1 cellular context compared by ENCODE assay signal in the genomic region with DNA sequence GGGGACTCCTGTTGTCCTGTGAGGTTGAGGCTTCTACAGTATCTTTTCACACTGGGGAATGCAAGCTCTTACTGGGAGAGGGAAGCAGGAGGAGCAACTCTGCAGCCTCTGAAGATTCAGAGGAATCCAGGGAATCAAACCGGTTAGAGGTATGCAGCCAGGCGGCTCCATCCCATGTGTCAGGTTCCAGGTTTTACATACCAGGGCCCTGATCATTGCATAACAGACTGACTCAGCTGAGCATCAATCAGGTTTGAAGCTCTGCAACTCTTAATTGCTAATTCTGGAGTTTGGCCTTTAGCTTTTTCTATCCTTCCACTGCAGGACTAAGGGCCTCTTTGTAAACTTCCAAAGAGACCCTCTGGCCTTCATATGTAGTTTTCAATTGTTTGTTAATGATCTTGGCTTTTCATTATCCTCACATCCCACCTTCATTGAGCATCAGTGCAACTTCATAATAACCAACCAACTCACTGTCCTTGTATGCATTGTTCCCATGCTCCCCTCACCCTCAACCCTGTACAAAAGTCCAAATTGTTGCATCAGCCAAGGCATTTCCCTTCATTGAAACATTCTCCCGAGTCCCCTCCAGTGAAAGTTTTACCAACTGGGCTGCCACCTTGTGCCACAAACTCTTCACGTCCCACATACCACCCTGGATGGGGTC.
TF ChIP-seq lines count a peak whose summit lies in the region.

No MANE protein-coding gene starts in this region.

TF ChIP-seq in GM23338, 12 proteins besides CTCF, POLR2A, EP300 and RAD21:
- TF ChIP-seq, protein P1, sequence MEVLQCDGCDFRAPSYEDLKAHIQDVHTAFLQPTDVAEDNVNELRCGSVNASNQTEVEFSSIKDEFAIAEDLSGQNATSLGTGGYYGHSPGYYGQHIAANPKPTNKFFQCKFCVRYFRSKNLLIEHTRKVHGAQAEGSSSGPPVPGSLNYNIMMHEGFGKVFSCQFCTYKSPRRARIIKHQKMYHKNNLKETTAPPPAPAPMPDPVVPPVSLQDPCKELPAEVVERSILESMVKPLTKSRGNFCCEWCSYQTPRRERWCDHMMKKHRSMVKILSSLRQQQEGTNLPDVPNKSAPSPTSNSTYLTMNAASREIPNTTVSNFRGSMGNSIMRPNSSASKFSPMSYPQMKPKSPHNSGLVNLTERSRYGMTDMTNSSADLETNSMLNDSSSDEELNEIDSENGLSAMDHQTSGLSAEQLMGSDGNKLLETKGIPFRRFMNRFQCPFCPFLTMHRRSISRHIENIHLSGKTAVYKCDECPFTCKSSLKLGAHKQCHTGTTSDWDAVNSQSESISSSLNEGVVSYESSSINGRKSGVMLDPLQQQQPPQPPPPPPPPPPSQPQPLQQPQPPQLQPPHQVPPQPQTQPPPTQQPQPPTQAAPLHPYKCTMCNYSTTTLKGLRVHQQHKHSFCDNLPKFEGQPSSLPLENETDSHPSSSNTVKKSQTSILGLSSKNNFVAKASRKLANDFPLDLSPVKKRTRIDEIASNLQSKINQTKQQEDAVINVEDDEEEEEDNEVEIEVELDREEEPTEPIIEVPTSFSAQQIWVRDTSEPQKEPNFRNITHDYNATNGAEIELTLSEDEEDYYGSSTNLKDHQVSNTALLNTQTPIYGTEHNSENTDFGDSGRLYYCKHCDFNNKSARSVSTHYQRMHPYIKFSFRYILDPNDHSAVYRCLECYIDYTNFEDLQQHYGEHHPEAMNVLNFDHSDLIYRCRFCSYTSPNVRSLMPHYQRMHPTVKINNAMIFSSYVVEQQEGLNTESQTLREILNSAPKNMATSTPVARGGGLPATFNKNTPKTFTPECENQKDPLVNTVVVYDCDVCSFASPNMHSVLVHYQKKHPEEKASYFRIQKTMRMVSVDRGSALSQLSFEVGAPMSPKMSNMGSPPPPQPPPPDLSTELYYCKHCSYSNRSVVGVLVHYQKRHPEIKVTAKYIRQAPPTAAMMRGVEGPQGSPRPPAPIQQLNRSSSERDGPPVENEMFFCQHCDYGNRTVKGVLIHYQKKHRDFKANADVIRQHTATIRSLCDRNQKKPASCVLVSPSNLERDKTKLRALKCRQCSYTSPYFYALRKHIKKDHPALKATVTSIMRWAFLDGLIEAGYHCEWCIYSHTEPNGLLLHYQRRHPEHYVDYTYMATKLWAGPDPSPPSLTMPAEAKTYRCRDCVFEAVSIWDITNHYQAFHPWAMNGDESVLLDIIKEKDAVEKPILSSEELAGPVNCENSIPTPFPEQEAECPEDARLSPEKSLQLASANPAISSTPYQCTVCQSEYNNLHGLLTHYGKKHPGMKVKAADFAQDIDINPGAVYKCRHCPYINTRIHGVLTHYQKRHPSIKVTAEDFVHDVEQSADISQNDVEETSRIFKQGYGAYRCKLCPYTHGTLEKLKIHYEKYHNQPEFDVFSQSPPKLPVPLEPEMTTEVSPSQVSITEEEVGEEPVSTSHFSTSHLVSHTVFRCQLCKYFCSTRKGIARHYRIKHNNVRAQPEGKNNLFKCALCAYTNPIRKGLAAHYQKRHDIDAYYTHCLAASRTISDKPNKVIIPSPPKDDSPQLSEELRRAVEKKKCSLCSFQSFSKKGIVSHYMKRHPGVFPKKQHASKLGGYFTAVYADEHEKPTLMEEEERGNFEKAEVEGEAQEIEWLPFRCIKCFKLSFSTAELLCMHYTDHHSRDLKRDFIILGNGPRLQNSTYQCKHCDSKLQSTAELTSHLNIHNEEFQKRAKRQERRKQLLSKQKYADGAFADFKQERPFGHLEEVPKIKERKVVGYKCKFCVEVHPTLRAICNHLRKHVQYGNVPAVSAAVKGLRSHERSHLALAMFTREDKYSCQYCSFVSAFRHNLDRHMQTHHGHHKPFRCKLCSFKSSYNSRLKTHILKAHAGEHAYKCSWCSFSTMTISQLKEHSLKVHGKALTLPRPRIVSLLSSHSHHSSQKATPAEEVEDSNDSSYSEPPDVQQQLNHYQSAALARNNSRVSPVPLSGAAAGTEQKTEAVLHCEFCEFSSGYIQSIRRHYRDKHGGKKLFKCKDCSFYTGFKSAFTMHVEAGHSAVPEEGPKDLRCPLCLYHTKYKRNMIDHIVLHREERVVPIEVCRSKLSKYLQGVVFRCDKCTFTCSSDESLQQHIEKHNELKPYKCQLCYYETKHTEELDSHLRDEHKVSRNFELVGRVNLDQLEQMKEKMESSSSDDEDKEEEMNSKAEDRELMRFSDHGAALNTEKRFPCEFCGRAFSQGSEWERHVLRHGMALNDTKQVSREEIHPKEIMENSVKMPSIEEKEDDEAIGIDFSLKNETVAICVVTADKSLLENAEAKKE (CRISPR knock-in tag; IDR thresholded peaks at IDR 0.05): no peak
- TF ChIP-seq EZH2phosphoT487 (IDR thresholded peaks at IDR 0.05; ENCODE audit: unreplicated experiment): no peak
- no peak for TF ChIP-seq EZH2 (IDR thresholded peaks at IDR 0.05; ENCODE audit: low read depth, unreplicated experiment)
- TF ChIP-seq ZNF114 (CRISPR knock-in tag; IDR thresholded peaks at IDR 0.05): no peak
- no peak for TF ChIP-seq ZNF331 (CRISPR knock-in tag; IDR thresholded peaks at IDR 0.05; ENCODE audit: low read depth)
- TF ChIP-seq, protein P2, sequence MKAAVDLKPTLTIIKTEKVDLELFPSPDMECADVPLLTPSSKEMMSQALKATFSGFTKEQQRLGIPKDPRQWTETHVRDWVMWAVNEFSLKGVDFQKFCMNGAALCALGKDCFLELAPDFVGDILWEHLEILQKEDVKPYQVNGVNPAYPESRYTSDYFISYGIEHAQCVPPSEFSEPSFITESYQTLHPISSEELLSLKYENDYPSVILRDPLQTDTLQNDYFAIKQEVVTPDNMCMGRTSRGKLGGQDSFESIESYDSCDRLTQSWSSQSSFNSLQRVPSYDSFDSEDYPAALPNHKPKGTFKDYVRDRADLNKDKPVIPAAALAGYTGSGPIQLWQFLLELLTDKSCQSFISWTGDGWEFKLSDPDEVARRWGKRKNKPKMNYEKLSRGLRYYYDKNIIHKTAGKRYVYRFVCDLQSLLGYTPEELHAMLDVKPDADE (IDR thresholded peaks at IDR 0.05): no peak
- TF ChIP-seq CREB1 (CRISPR knock-in tag; IDR thresholded peaks at IDR 0.05; ENCODE audit: low read depth): no peak
- no peak for TF ChIP-seq POLR2AphosphoS5 (IDR thresholded peaks at IDR 0.05; ENCODE audit: low read depth)
- no peak for TF ChIP-seq JUNB (IDR thresholded peaks at IDR 0.05; ENCODE audit: unreplicated experiment)
- TF ChIP-seq NANOG (IDR thresholded peaks at IDR 0.05; ENCODE audit: borderline replicate concordance): no peak
- TF ChIP-seq STAT1 (IDR thresholded peaks at IDR 0.05; ENCODE audit: unreplicated experiment): no peak
- TF ChIP-seq, protein P3, sequence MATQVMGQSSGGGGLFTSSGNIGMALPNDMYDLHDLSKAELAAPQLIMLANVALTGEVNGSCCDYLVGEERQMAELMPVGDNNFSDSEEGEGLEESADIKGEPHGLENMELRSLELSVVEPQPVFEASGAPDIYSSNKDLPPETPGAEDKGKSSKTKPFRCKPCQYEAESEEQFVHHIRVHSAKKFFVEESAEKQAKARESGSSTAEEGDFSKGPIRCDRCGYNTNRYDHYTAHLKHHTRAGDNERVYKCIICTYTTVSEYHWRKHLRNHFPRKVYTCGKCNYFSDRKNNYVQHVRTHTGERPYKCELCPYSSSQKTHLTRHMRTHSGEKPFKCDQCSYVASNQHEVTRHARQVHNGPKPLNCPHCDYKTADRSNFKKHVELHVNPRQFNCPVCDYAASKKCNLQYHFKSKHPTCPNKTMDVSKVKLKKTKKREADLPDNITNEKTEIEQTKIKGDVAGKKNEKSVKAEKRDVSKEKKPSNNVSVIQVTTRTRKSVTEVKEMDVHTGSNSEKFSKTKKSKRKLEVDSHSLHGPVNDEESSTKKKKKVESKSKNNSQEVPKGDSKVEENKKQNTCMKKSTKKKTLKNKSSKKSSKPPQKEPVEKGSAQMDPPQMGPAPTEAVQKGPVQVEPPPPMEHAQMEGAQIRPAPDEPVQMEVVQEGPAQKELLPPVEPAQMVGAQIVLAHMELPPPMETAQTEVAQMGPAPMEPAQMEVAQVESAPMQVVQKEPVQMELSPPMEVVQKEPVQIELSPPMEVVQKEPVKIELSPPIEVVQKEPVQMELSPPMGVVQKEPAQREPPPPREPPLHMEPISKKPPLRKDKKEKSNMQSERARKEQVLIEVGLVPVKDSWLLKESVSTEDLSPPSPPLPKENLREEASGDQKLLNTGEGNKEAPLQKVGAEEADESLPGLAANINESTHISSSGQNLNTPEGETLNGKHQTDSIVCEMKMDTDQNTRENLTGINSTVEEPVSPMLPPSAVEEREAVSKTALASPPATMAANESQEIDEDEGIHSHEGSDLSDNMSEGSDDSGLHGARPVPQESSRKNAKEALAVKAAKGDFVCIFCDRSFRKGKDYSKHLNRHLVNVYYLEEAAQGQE (IDR thresholded peaks at IDR 0.05; ENCODE audit: unreplicated experiment): no peak
TF ChIP-seq in GM23338: peak in this region for 0.
